ENCODE assay signal across 27 cellular contexts in the genomic region with DNA sequence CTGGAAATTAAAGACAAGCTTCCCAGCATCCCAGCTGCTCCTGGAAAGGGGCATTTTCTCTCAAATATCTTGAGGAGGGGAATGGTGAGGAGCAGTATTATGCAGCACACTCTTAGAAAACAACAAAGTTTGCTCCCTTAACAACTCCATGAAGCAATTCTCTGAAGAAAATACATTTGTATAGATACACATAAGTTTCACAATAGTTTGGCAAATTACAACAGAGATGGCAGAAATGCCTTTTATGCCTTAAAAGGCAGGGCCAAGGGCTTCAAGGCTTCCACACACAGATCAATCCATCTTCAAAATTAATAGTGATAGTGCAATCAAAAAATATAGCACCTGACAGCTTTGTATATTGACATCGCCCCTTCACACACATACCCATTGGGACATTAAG.
"Had no signal": no experiment of that assay in that cellular context is flagged by ENCODE, and none has a peak within 500 bp of the region (broad histone marks: within the 10 kb centered on the region; RNA-seq: fewer than 3 reads in every experiment).

No MANE protein-coding gene starts in this region.

- H3K4me1 Mint-ChIP-seq: mesothelial cell of epicardium; naive B cell; stimulated activated effector memory CD8-positive, alpha-beta T cell treated with anti-CD3 and anti-CD28 coated beads, Interleukin-12 subunit alpha, Interleukin-12 subunit beta, amount 100 ng/mL, for 72 hours had no signal

- H3K4me3 ChIP-seq: heart right ventricle, left lung, mucosa of descending colon, neural progenitor cell, prostate gland, right atrium auricular region, sigmoid colon, testis, tibial artery, upper lobe of left lung had no signal

- H3K27ac Mint-ChIP-seq: effector memory CD8-positive, alpha-beta T cell; mesothelial cell of epicardium; naive B cell; natural killer cell treated with Interleukin-12 subunit alpha and Interleukin-12 subunit beta and Interleukin-15 and Interleukin-18, amount 100 ng/mL, for 72 hours; neural progenitor cell; stimulated activated effector memory CD8-positive, alpha-beta T cell treated with anti-CD3 and anti-CD28 coated beads, Interleukin-12 subunit alpha, Interleukin-12 subunit beta, amount 100 ng/mL, for 72 hours had no signal

- H3K27ac ChIP-seq: heart right ventricle, left lung, neural progenitor cell, prostate gland, right atrium auricular region, testis, upper lobe of left lung had no signal

- H3K4me3 Mint-ChIP-seq: effector memory CD8-positive, alpha-beta T cell; mesothelial cell of epicardium; naive B cell; natural killer cell treated with Interleukin-12 subunit alpha and Interleukin-12 subunit beta and Interleukin-15 and Interleukin-18, amount 100 ng/mL, for 72 hours; neural progenitor cell; stimulated activated effector memory CD8-positive, alpha-beta T cell treated with anti-CD3 and anti-CD28 coated beads, Interleukin-12 subunit alpha, Interleukin-12 subunit beta, amount 100 ng/mL, for 72 hours had no signal

- H3K36me3 Mint-ChIP-seq: stimulated activated effector memory CD8-positive, alpha-beta T cell treated with anti-CD3 and anti-CD28 coated beads, Interleukin-12 subunit alpha, Interleukin-12 subunit beta, amount 100 ng/mL, for 72 hours had no signal

- H3K9me3 Mint-ChIP-seq: effector memory CD8-positive, alpha-beta T cell had no signal

- H3K27me3 ChIP-seq: heart right ventricle, left lung, neural progenitor cell, right atrium auricular region, sigmoid colon, testis, tibial artery, upper lobe of left lung had no signal

- H3K36me3 ChIP-seq: heart right ventricle, left lung, neural progenitor cell, prostate gland, right atrium auricular region, sigmoid colon, tibial artery, upper lobe of left lung had no signal

- H3K9me3 ChIP-seq: prostate gland, testis had no signal

- DNase-seq: cortex of kidney; effector memory CD8-positive, alpha-beta T cell; erythroblast; foreskin melanocyte; glutamatergic neuron; heart right ventricle; hippocampal formation; left cardiac atrium; left lung; mesenchymal stem cell; mucosa of descending colon; naive B cell; nucleus accumbens; sigmoid colon; stimulated activated CD4-positive, alpha-beta T cell treated with anti-CD3 and anti-CD28 coated beads, Interleukin-2, amount 100 ng/mL, for 24 hours; stimulated activated CD4-positive, alpha-beta T cell treated with anti-CD3 and anti-CD28 coated beads, Interleukin-4, amount 100 ng/mL, for 24 hours; stimulated activated naive CD8-positive, alpha-beta T cell treated with anti-CD3 and anti-CD28 coated beads, Interleukin-15, Interleukin-2, amounts not matched to agents 100 U/mL and 50 U/mL, for 24 hours; substantia nigra; testis; tibial artery; upper lobe of left lung had no signal
